In the genomic region with DNA sequence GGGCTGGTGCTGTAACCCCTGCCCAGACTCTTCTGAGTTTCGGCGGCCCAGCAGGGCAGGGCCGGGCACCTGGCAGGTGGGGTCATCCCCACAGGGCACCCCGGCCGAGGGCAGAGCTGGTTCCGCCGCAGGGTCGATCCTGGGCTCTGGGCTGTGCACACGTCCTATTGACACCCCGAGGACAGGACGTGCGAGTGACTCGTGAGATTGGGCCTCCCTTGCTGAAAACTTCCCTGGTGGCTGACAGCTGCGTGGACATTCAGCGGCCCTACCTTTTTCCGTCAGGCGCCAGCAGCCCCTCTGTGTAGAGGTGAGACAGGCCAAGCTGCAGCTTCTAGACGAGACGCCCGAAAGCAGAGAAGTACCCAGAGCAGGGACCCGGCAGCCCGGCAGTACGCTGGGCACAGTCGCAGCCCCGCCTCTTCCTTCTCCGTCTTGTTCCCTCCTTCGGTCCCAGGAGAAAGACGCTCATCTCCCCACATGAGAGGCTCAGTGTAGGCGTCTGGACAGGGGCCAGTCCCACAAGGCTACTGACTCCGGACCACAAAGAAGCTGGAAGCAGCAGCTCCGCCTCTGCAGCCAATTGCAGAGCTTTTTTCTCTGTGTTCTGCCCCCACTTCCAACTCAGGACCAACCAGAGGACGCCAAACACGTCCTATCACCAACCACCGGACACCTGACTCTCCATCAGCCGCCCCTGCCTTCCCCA, we compare ENCODE assay signal across 11 cellular contexts. TPM values are rescaled to one million over a fixed set of nuclear protein-coding genes. Genes with fewer than 3 reads are reported as not detected.
A peak's percentile ranks its signal among the peaks of the same experiment; 100 is the strongest.
DNase-seq lines count a peak whose midpoint lies in the region; ATAC-seq and TF ChIP-seq lines count a peak whose summit lies in the region.
"Had no signal": no experiment of that assay in that cellular context is flagged by ENCODE, and none has a peak within 500 bp of the region (broad histone marks: within the 10 kb centered on the region; RNA-seq: fewer than 3 reads in every experiment).

A gene (minus strand): TSS at position 532 of the 709 bp plus-strand sequence. CDS start 4,331 bp downstream, outside the sequence.

- H3K36me3 Mint-ChIP-seq in mesothelial cell of epicardium, result no peaks in the 10 kb centered on the region

- peaks cover 2% of the 10 kb centered on the region for H3K4me1 Mint-ChIP-seq in mesothelial cell of epicardium

- H3K4me3 ChIP-seq in HFF-Myc (replicated peaks; ENCODE audit: low read depth, low read length) (peak within 1 kb of the TSS; percentile 16; the same call in 1 of the 2 replicates), choroid plexus epithelial cell (ENCODE audit: low read depth, low read length) (peak within 1 kb of the TSS; percentile 41), mucosa of descending colon (no peak within 1 kb of the TSS)

- no peaks in the 10 kb centered on the region for H3K36me3 ChIP-seq in mucosa of descending colon (ENCODE audit: low read depth)

- intact Hi-C loops in mucosa of descending colon (cut with DNase I, micrococcal nuclease), result loop anchor here in 1 of 2 donors (5.0 kb wide), 1 partner anchor 193 kb away; no protein-coding TSS in a partner anchor

- DNase-seq in AG08395 (ENCODE audit: low spot score) (peak; percentile 81), HFF-Myc (ENCODE audit: extremely low read depth, low read depth) (no peak), choroid plexus epithelial cell (ENCODE audit: low read depth) (peak; percentile 90), mucosa of descending colon (peak in 2 of 3 donors; percentile 19 to 42), mesothelial cell of epicardium (ENCODE audit: low spot score in 2 of 2, unreplicated experiment in 2 of 2) (no peak), inferior parietal cortex (ENCODE audit: extremely low spot score) (no peak), HPDE6-E6E7 (ENCODE audit: extremely low spot score) (no peak)
- DNase-seq: activated CD4-positive, alpha-beta T cell treated with anti-CD3 and anti-CD28 coated beads, Interleukin-2, amount 50 U/mL, for 48 hours; stimulated activated CD4-positive, alpha-beta T cell treated with anti-CD3 and anti-CD28 coated beads, Interleukin-4, amount 100 ng/mL, for 4 hours had no signal

- H3K4me1 ChIP-seq in mucosa of descending colon (ENCODE audit: low read depth), result no peaks in the 10 kb centered on the region

- no peak within 1 kb of the TSS for H3K4me3 Mint-ChIP-seq in mesothelial cell of epicardium

- TF ChIP-seq CTCF in HFF-Myc (IDR thresholded peaks at IDR 0.05; ENCODE audit: low read depth, low read length, missing control alignments) (no peak), choroid plexus epithelial cell (conservative IDR thresholded peaks at IDR 0.05; ENCODE audit: low read depth, low read length) (no peak), mucosa of descending colon (IDR thresholded peaks at IDR 0.05) (no peak), mesothelial cell of epicardium (IDR thresholded peaks at IDR 0.05; ENCODE audit: unreplicated experiment) (no peak)

- peaks cover 61% of the 10 kb centered on the region for H3K27me3 Mint-ChIP-seq in mesothelial cell of epicardium (ENCODE audit: low read depth)

- H3K9me3 Mint-ChIP-seq in mesothelial cell of epicardium, result no peaks in the 10 kb centered on the region

- ATAC-seq in mucosa of descending colon (peak; percentile 5), GM21737 (IDR thresholded peaks at IDR 0.05; ENCODE audit: unreplicated experiment) (no peak)

- H3K27ac Mint-ChIP-seq in mesothelial cell of epicardium, result no peak within 1 kb of the TSS

- H3K9me3 ChIP-seq in mucosa of descending colon, result peaks cover 4% of the 10 kb centered on the region

RNA-seq across cellular contexts. Expression of the gene that starts here (rescaled TPM):
- total RNA-seq in mucosa of descending colon (not detected), mesothelial cell of epicardium (not detected in 3 replicates)
- total RNA-seq: glomerular endothelial cell had no signal

Comparison
In these comparisons a context has a peak if more than half of its experiments do, and no peak if none do; other contexts are left out.
1. Peak in DNase-seq and ATAC-seq in mucosa of descending colon; RNA of the gene not detected or under 1 TPM.
2. DNase-seq: peak in AG08395 (single experiment) and choroid plexus epithelial cell (single experiment); none in HFF-Myc (single experiment), mesothelial cell of epicardium (0 of 2), inferior parietal cortex (single experiment) and HPDE6-E6E7 (single experiment).